ENCODE assay signal across 17 cellular contexts in genomic region chr17:65104541-65104940, GRCh38. TPM values are rescaled to one million over a fixed set of nuclear protein-coding genes. Genes with fewer than 3 reads are reported as not detected.
"Had no signal": no experiment of that assay in that cellular context is flagged by ENCODE, and none has a peak within 500 bp of the region (broad histone marks: within the 10 kb centered on the region; RNA-seq: fewer than 3 reads in every experiment).

No MANE protein-coding gene starts in this region.

- ATAC-seq: activated naive CD4-positive, alpha-beta T cell treated with anti-CD3 and anti-CD28 coated beads, Interleukin-2, amount 50 U/mL, for 72 hours; left lobe of liver; mucosa of descending colon; naive thymus-derived CD4-positive, alpha-beta T cell; sciatic nerve; SK-N-SH treated with all-trans-retinoic acid at 6 μM for 48 hours had no signal

- H3K27ac ChIP-seq: testis, VCaP had no signal

- H3K9me3 ChIP-seq: mucosa of descending colon, spleen, stomach, testis had no signal

- H3K4me3 ChIP-seq: mucosa of descending colon, spleen, stomach, testis had no signal

- DNase-seq: activated CD4-positive, alpha-beta T cell treated with anti-CD3 and anti-CD28 coated beads, Interleukin-2, amount 50 U/mL, for 48 hours; activated gamma-delta T cell; activated T-cell treated with anti-CD3 and anti-CD28 coated beads, Interleukin-2, amount 50 U/mL, for 24 hours; amygdala; cerebellar nuclear complex; effector memory CD4-positive, alpha-beta T cell; mucosa of descending colon; naive thymus-derived CD4-positive, alpha-beta T cell; spleen; stomach; testis had no signal

- H3K36me3 ChIP-seq: spleen, stomach had no signal

- H3K27me3 ChIP-seq: spleen, stomach, testis had no signal

- FAIRE-seq: islet of Langerhans had no signal

RNA-seq across cellular contexts. Expression of gene RGS9, which starts 32.6 kb away (rescaled TPM):
- polyA plus RNA-seq: naive thymus-derived CD4-positive, alpha-beta T cell had no signal
